In genomic region chr14:46325777-46326176, GRCh38 we compare ENCODE assay signal across 28 cellular contexts.
"Had no signal": no experiment of that assay in that cellular context is flagged by ENCODE, and none has a peak within 500 bp of the region (broad histone marks: within the 10 kb centered on the region; RNA-seq: fewer than 3 reads in every experiment).

No MANE protein-coding gene starts in this region.

- H3K27ac Mint-ChIP-seq: stimulated activated effector memory CD8-positive, alpha-beta T cell treated with anti-CD3 and anti-CD28 coated beads, Interleukin-12 subunit alpha, Interleukin-12 subunit beta, amount 100 ng/mL, for 72 hours; stimulated activated memory B cell treated with anti-CD40 and anti-IgM and Interleukin-4, amounts not matched to agents 10 μg/mL and 1 μg/mL and 100 μg/mL, for 72 hours; stimulated activated naive B cell treated with anti-CD40 and anti-IgM and Interleukin-4, amounts not matched to agents 10 μg/mL and 1 μg/mL and 100 μg/mL, for 72 hours; stimulated activated naive CD8-positive, alpha-beta T cell treated with anti-CD3 and anti-CD28 coated beads, Interleukin-15, amount 100 ng/mL, for 72 hours; stimulated activated naive CD8-positive, alpha-beta T cell treated with anti-CD3 and anti-CD28 coated beads, Interleukin-15, Interleukin-2, amounts not matched to agents 100 ng/mL and 50 ng/mL, for 24 hours; type B pancreatic cell had no signal

- H3K36me3 ChIP-seq: stomach, suprapubic skin, thoracic aorta, thyroid gland, tibial artery, tibial nerve, transverse colon, upper lobe of left lung, upper lobe of right lung, uterus, vagina had no signal

- H3K9me3 ChIP-seq: stomach, suprapubic skin, testis, thoracic aorta, thyroid gland, tibial artery, tibial nerve, transverse colon, upper lobe of left lung, upper lobe of right lung, uterus, vagina had no signal

- H3K4me3 Mint-ChIP-seq: stimulated activated effector memory CD8-positive, alpha-beta T cell treated with anti-CD3 and anti-CD28 coated beads, Interleukin-12 subunit alpha, Interleukin-12 subunit beta, amount 100 ng/mL, for 72 hours; stimulated activated memory B cell treated with anti-CD40 and anti-IgM and Interleukin-4, amounts not matched to agents 10 μg/mL and 1 μg/mL and 100 μg/mL, for 72 hours; stimulated activated naive B cell treated with anti-CD40 and anti-IgM and Interleukin-4, amounts not matched to agents 10 μg/mL and 1 μg/mL and 100 μg/mL, for 72 hours; stimulated activated naive CD8-positive, alpha-beta T cell treated with anti-CD3 and anti-CD28 coated beads, Interleukin-15, amount 100 ng/mL, for 72 hours; stimulated activated naive CD8-positive, alpha-beta T cell treated with anti-CD3 and anti-CD28 coated beads, Interleukin-15, Interleukin-2, amounts not matched to agents 100 ng/mL and 50 ng/mL, for 24 hours; type B pancreatic cell had no signal

- H3K4me3 ChIP-seq: stomach, suprapubic skin, testis, thoracic aorta, thyroid gland, tibial artery, tibial nerve, transverse colon, upper lobe of left lung, upper lobe of right lung, uterus, vagina had no signal

- H3K27me3 ChIP-seq: stomach, suprapubic skin, testis, thyroid gland, tibial artery, tibial nerve, transverse colon, upper lobe of left lung, upper lobe of right lung, uterus, vagina had no signal

- H3K4me1 ChIP-seq: stomach, testis, thyroid gland, tibial artery, tibial nerve, transverse colon, upper lobe of left lung, upper lobe of right lung, uterus, vagina had no signal

- DNase-seq: stimulated activated CD4-positive, alpha-beta T cell treated with anti-CD3 and anti-CD28 coated beads, Interleukin-2, amount 100 ng/mL, for 48 hours; stimulated activated CD4-positive, alpha-beta T cell treated with anti-CD3 and anti-CD28 coated beads, Interleukin-4, amount 100 ng/mL, for 1 hour; stimulated activated CD4-positive, alpha-beta T cell treated with anti-CD3 and anti-CD28 coated beads, Interleukin-4, amount 100 ng/mL, for 24 hours; stimulated activated CD4-positive, alpha-beta T cell treated with anti-CD3 and anti-CD28 coated beads, Interleukin-4, amount 100 ng/mL, for 4 hours; stimulated activated CD8-positive, alpha-beta memory T cell treated with anti-CD3 and anti-CD28 coated beads, Interleukin-4, amount 100 ng/mL, for 48 hours; stimulated activated naive B cell treated with anti-CD40 and anti-IgM and Interleukin-4, amounts not matched to agents 10 μg/mL and 1 μg/mL and 100 μg/mL, for 72 hours; stimulated activated naive CD4-positive, alpha-beta T cell; stimulated activated naive CD4-positive, alpha-beta T cell treated with Interleukin-2 at 50 U/mL for 16 hours; stimulated activated naive CD8-positive, alpha-beta T cell treated with anti-CD3 and anti-CD28 coated beads, Interleukin-15, amount 100 ng/mL, for 72 hours; stimulated activated naive CD8-positive, alpha-beta T cell treated with anti-CD3 and anti-CD28 coated beads, Interleukin-15, Interleukin-2, amounts not matched to agents 100 U/mL and 50 U/mL, for 24 hours; stomach; substantia nigra; testis; thyroid gland; tibial artery; transverse colon; trophoblast cell; upper lobe of left lung; upper lobe of right lung; uterus had no signal

- H3K27me3 Mint-ChIP-seq: stimulated activated memory B cell treated with anti-CD40 and anti-IgM and Interleukin-4, amounts not matched to agents 10 μg/mL and 1 μg/mL and 100 μg/mL, for 72 hours; stimulated activated naive B cell treated with anti-CD40 and anti-IgM and Interleukin-4, amounts not matched to agents 10 μg/mL and 1 μg/mL and 100 μg/mL, for 72 hours; stimulated activated naive CD8-positive, alpha-beta T cell treated with anti-CD3 and anti-CD28 coated beads, Interleukin-15, amount 100 ng/mL, for 72 hours; stimulated activated naive CD8-positive, alpha-beta T cell treated with anti-CD3 and anti-CD28 coated beads, Interleukin-15, Interleukin-2, amounts not matched to agents 100 ng/mL and 50 ng/mL, for 24 hours; type B pancreatic cell had no signal

- H3K4me1 Mint-ChIP-seq: stimulated activated effector memory CD8-positive, alpha-beta T cell treated with anti-CD3 and anti-CD28 coated beads, Interleukin-12 subunit alpha, Interleukin-12 subunit beta, amount 100 ng/mL, for 72 hours; stimulated activated memory B cell treated with anti-CD40 and anti-IgM and Interleukin-4, amounts not matched to agents 10 μg/mL and 1 μg/mL and 100 μg/mL, for 72 hours; stimulated activated naive B cell treated with anti-CD40 and anti-IgM and Interleukin-4, amounts not matched to agents 10 μg/mL and 1 μg/mL and 100 μg/mL, for 72 hours; stimulated activated naive CD8-positive, alpha-beta T cell treated with anti-CD3 and anti-CD28 coated beads, Interleukin-15, amount 100 ng/mL, for 72 hours had no signal

- H3K27ac ChIP-seq: stomach, suprapubic skin, testis, thoracic aorta, thyroid gland, tibial artery, tibial nerve, transverse colon, upper lobe of left lung, upper lobe of right lung, uterus, vagina had no signal

- H3K36me3 Mint-ChIP-seq: stimulated activated effector memory CD8-positive, alpha-beta T cell treated with anti-CD3 and anti-CD28 coated beads, Interleukin-12 subunit alpha, Interleukin-12 subunit beta, amount 100 ng/mL, for 72 hours; stimulated activated memory B cell treated with anti-CD40 and anti-IgM and Interleukin-4, amounts not matched to agents 10 μg/mL and 1 μg/mL and 100 μg/mL, for 72 hours; stimulated activated naive B cell treated with anti-CD40 and anti-IgM and Interleukin-4, amounts not matched to agents 10 μg/mL and 1 μg/mL and 100 μg/mL, for 72 hours; type B pancreatic cell had no signal

- H3K9me3 Mint-ChIP-seq: stimulated activated naive B cell treated with anti-CD40 and anti-IgM and Interleukin-4, amounts not matched to agents 10 μg/mL and 1 μg/mL and 100 μg/mL, for 72 hours; type B pancreatic cell had no signal
